Comparison of ENCODE assay signal across 17 cellular contexts in the genomic region with DNA sequence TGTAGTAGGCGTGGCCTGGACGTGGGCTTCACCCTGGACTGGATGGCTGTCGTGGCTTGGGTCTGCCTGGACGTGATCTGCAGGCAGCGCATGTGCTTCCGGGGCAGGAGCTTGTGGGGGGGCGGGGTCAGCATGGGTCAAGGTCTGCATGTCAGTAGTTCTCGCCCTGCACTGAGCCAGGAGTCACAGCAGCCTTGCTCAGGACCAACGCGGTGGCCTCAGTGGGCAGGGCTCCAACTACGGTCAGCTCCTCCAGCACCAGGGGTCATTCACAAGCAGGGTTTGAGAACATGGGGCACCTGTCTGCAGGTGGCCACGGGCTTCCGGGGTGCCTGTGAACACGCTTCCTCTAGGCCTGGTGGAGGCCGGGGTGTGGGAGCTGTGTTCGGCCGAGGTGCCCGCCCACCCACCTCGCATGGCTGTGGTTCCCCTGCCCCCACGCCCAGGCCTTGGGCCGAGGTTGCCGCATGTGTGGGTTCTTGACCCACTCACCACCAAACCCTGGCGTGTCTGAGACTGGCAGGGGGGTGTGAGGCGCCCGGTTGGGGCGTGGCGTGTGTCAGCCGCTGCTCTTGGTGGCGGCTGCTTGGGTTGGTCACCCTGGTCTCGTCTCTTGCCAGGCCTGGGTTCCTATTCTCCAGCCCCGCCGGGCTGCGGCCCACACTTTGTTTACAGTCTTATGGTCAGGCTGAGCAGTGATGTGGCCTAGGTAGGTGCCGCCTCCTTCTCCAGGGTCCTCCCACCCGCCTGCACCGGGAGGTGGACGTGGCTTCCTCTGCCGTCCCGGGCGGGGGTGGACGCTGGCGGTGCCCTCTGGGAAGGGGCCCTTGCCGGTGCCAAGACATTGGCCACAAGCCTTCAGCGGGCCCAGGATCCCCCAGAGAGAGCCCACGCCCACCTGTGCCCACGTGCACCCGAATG. TPM values are rescaled to one million over a fixed set of nuclear protein-coding genes. Genes with fewer than 3 reads are reported as not detected.
A peak's percentile ranks its signal among the peaks of the same experiment; 100 is the strongest.
DNase-seq lines count a peak whose midpoint lies in the region; FAIRE-seq and TF ChIP-seq lines count a peak whose summit lies in the region.
"Had no signal": no experiment of that assay in that cellular context is flagged by ENCODE, and none has a peak within 500 bp of the region (broad histone marks: within the 10 kb centered on the region; RNA-seq: fewer than 3 reads in every experiment).

No MANE protein-coding gene starts in this region.

- POLR2A ChIA-PET in MCF 10A (lab: Yijun Ruan, JAX): no interaction called here

- peaks cover 0 to 4% of the 10 kb centered on the region in 2 donors for H3K4me1 ChIP-seq in breast epithelium
- H3K4me1 ChIP-seq in kidney (ENCODE audit: control insufficient read depth in 1 of 2, insufficient read depth in 1 of 2, low read depth in 1 of 2, low read length in 2 of 2): peaks cover 0 to 6% of the 10 kb centered on the region in 2 donors

- TF ChIP-seq CTCF in breast epithelium (IDR thresholded peaks at IDR 0.05): no peak
- TF ChIP-seq CTCF in MCF 10A (IDR thresholded peaks at IDR 0.05; ENCODE audit: unreplicated experiment): no peak
- no peak for TF ChIP-seq CTCF in kidney (IDR thresholded peaks at IDR 0.05; ENCODE audit: borderline replicate concordance, extremely low read depth, insufficient read depth)

- peak overlapping the region; percentile 56 to 75 for H3K27ac ChIP-seq in breast epithelium
- H3K27ac ChIP-seq in kidney (ENCODE audit: low read depth in 2 of 2, low read length in 2 of 2): no peak overlapping the region

- TF ChIP-seq POLR2A in breast epithelium (IDR thresholded peaks at IDR 0.05): no peak

- H3K9ac ChIP-seq in kidney (ENCODE audit: low read length in 2 of 2): no peak overlapping the region
- H3K9ac ChIP-seq: SK-N-SH had no signal

- no peaks in the 10 kb centered on the region for H3K9me3 Mint-ChIP-seq in MCF 10A (ENCODE audit: unreplicated experiment)

- DNase-seq in breast epithelium (ENCODE audit: low spot score in 2 of 2) (no peak), MCF 10A (ENCODE audit: unreplicated experiment) (no peak), kidney (peak; percentile 76), Kasumi-1 (lab: John Stamatoyannopoulos, UW) (no peak)
- DNase-seq: 8988T, DMS79 treated with DMSO at 0.1 percent for 48 hours, KG1, NCI-H1417 treated with DMSO at 0.1 percent for 48 hours, NCI-H187 treated with DMSO at 0.1 percent for 48 hours, NCI-H2227 treated with DMSO at 0.1 percent for 48 hours, NCI-H510A treated with DMSO at 0.1 percent for 48 hours, NCI-H82, SHP77 treated with DMSO at 0.1 percent for 48 hours, SK-N-SH had no signal

- H3K9me3 ChIP-seq in breast epithelium: no peaks in the 10 kb centered on the region
- no peaks in the 10 kb centered on the region for H3K9me3 ChIP-seq in kidney (ENCODE audit: control insufficient read depth in 1 of 2, low read length in 2 of 2)
- H3K9me3 ChIP-seq: SK-N-SH had no signal

- FAIRE-seq in kidney (lab: Jason Lieb, UNC): no peak
- FAIRE-seq: H1 had no signal

- H3K4me3 Mint-ChIP-seq in MCF 10A (ENCODE audit: unreplicated experiment): no peak overlapping the region
- H3K4me3 Mint-ChIP-seq: CD14-positive monocyte had no signal

- H3K4me3 ChIP-seq in breast epithelium (no peak overlapping the region), kidney (ENCODE audit: low read length in 2 of 2) (no peak overlapping the region)

- H3K4me1 Mint-ChIP-seq in MCF 10A (ENCODE audit: insufficient read depth, unreplicated experiment): no peaks in the 10 kb centered on the region

- intact Hi-C loops in breast epithelium (cut with DNase I; ENCODE audit: low total_unique reads): no loop called here
- intact Hi-C loops in MCF 10A (cut with micrococcal nuclease): no loop called here
- intact Hi-C loops in kidney (cut with DNase I): no loop called here

- no peaks in the 10 kb centered on the region for H3K27me3 Mint-ChIP-seq in MCF 10A (ENCODE audit: insufficient read depth, unreplicated experiment)

- no TSS peak for BruUV-seq in MCF 10A (replicated peaks; lab: Mats Ljungman, UMichigan)

- no peak overlapping the region for H3K27ac Mint-ChIP-seq in MCF 10A (ENCODE audit: low read depth, unreplicated experiment)

- CTCF ChIA-PET in MCF 10A (lab: Yijun Ruan, JAX): no interaction called here

- H3K27me3 ChIP-seq in breast epithelium: no peaks in the 10 kb centered on the region

- H3K36me3 Mint-ChIP-seq in MCF 10A (ENCODE audit: insufficient read depth, unreplicated experiment): peaks cover 79% of the 10 kb centered on the region

- peaks cover 11% of the 10 kb centered on the region for H3K36me3 ChIP-seq in breast epithelium
- peaks cover 12 to 20% of the 10 kb centered on the region in 2 donors for H3K36me3 ChIP-seq in kidney (ENCODE audit: control insufficient read depth in 1 of 2, insufficient read depth in 2 of 2, low read length in 2 of 2)

RNA-seq across cellular contexts. Expression of a gene that starts 4.8 kb away (rescaled TPM):
- total RNA-seq in breast epithelium: 1,000 to 10,000 TPM; 2,978 to 3,238 (median 2,982) TPM
- 1,168 and 1,243 TPM in 2 replicates for total RNA-seq in MCF 10A (2022)
- total RNA-seq in kidney: 893 TPM
- 1,823 TPM for polyA plus RNA-seq in kidney (ENCODE audit: insufficient read depth, low read depth, low replicate concordance)

RNA-seq across cellular contexts. Expression of a gene that starts 16.5 kb away (rescaled TPM):
- total RNA-seq in breast epithelium (under 1 TPM; under 0.01 to 0.29 (median 0.16) TPM), MCF 10A (2022) (0.15 and 0.23 TPM in 2 replicates), kidney (0.25 TPM)
- polyA plus RNA-seq in kidney (ENCODE audit: insufficient read depth, low read depth, low replicate concordance): not detected
- total RNA-seq: RPMI7951 had no signal
- polyA plus RNA-seq: CD14-positive monocyte had no signal

RNA-seq across cellular contexts. Expression of a gene that starts 26.0 kb away (rescaled TPM):
- 10 to 100 TPM; 35.8 to 50.9 (median 48.8) TPM for total RNA-seq in breast epithelium
- 219 and 246 TPM in 2 replicates for total RNA-seq in MCF 10A (2022)
- 98.5 TPM for total RNA-seq in kidney
- 47.7 TPM for polyA plus RNA-seq in kidney (ENCODE audit: insufficient read depth, low read depth, low replicate concordance)

RNA-seq across cellular contexts. Expression of a gene that starts 32.0 kb away (rescaled TPM):
- total RNA-seq in breast epithelium (10 to 100 TPM; 23.6 to 40.0 (median 30.3) TPM), MCF 10A (2022) (3.2 and 7.0 TPM in 2 replicates), kidney (16.3 TPM)
- polyA plus RNA-seq in kidney (ENCODE audit: insufficient read depth, low read depth, low replicate concordance): 209 TPM

RNA-seq across cellular contexts. Expression of a gene that starts 45.6 kb away (rescaled TPM):
- 10 to 100 TPM; 27.7 to 32.8 (median 28.7) TPM for total RNA-seq in breast epithelium
- 36.3 and 40.5 TPM in 2 replicates for total RNA-seq in MCF 10A (2022)
- 32.5 TPM for total RNA-seq in kidney
- polyA plus RNA-seq in kidney (ENCODE audit: insufficient read depth, low read depth, low replicate concordance): 50.9 TPM

Comparison
In these comparisons a context has a peak if more than half of its experiments do, and no peak if none do; other contexts are left out.
1. H3K27ac ChIP-seq: peak in breast epithelium (2 of 2); none in kidney (0 of 2).